Comparison of ENCODE assay signal across 15 cellular contexts in genomic region chr10:8817303-8817702, GRCh38.
DNase-seq lines count a peak whose midpoint lies in the region; ATAC-seq and TF ChIP-seq lines count a peak whose summit lies in the region.
"Had no signal": no experiment of that assay in that cellular context is flagged by ENCODE, and none has a peak within 500 bp of the region (broad histone marks: within the 10 kb centered on the region; RNA-seq: fewer than 3 reads in every experiment).

No MANE protein-coding gene starts in this region.

- TF ChIP-seq CTCF in RWPE1 (conservative IDR thresholded peaks at IDR 0.05; ENCODE audit: low read depth) (no peak), mesothelial cell of epicardium (IDR thresholded peaks at IDR 0.05; ENCODE audit: unreplicated experiment) (no peak)

- H3K27ac ChIP-seq in RWPE1: no peak overlapping the region
- H3K27ac ChIP-seq: A549 had no signal

- peaks cover 7% of the 10 kb centered on the region for H3K36me3 Mint-ChIP-seq in mesothelial cell of epicardium
- H3K36me3 Mint-ChIP-seq in activated CD4-positive, alpha-beta memory T cell treated with anti-CD3 and anti-CD28 coated beads for 36 hours: no peaks in the 10 kb centered on the region
- no peaks in the 10 kb centered on the region for H3K36me3 Mint-ChIP-seq in stimulated activated naive B cell treated with anti-CD40 and anti-IgM and Interleukin-4, amounts not matched to agents 10 μg/mL and 1 μg/mL and 100 μg/mL, for 72 hours
- H3K36me3 Mint-ChIP-seq: CD14-positive monocyte; CD8-positive, alpha-beta memory T cell had no signal

- peak overlapping the region; percentile 62 for H3K27ac Mint-ChIP-seq in mesothelial cell of epicardium
- H3K27ac Mint-ChIP-seq in activated CD4-positive, alpha-beta memory T cell treated with anti-CD3 and anti-CD28 coated beads for 36 hours: no peak overlapping the region
- H3K27ac Mint-ChIP-seq in stimulated activated naive B cell treated with anti-CD40 and anti-IgM and Interleukin-4, amounts not matched to agents 10 μg/mL and 1 μg/mL and 100 μg/mL, for 72 hours: no peak overlapping the region
- H3K27ac Mint-ChIP-seq: CD14-positive monocyte; CD8-positive, alpha-beta memory T cell; HFFc6 had no signal

- DNase-seq in RWPE1 (ENCODE audit: low spot score): peak; percentile 63
- peak; percentile 16 for DNase-seq in amniotic epithelial cell (ENCODE audit: low read depth)
- no peak for DNase-seq in mesothelial cell of epicardium (ENCODE audit: low spot score in 2 of 2, unreplicated experiment in 2 of 2)
- DNase-seq in activated CD4-positive, alpha-beta memory T cell treated with anti-CD3 and anti-CD28 coated beads for 36 hours: no peak
- DNase-seq in stimulated activated naive B cell treated with anti-CD40 and anti-IgM and Interleukin-4, amounts not matched to agents 10 μg/mL and 1 μg/mL and 100 μg/mL, for 72 hours: no peak
- DNase-seq: Caco-2; CD8-positive, alpha-beta memory T cell; DMS53; HCEC 1CT; HFFc6 had no signal

- intact Hi-C loops in activated CD4-positive, alpha-beta memory T cell treated with anti-CD3 and anti-CD28 coated beads for 36 hours (cut with micrococcal nuclease): no loop called here

- POLR2A ChIA-PET in RWPE1 (lab: Yijun Ruan, JAX; ENCODE audit: low non-redundant PET): no interaction called here
- POLR2A ChIA-PET in activated CD4-positive, alpha-beta memory T cell treated with anti-CD3 and anti-CD28 coated beads for 36 hours (lab: Charles Lee): no interaction called here

- H3K9me3 Mint-ChIP-seq in mesothelial cell of epicardium: peaks cover 24% of the 10 kb centered on the region
- H3K9me3 Mint-ChIP-seq in activated CD4-positive, alpha-beta memory T cell treated with anti-CD3 and anti-CD28 coated beads for 36 hours: no peaks in the 10 kb centered on the region
- no peaks in the 10 kb centered on the region for H3K9me3 Mint-ChIP-seq in stimulated activated naive B cell treated with anti-CD40 and anti-IgM and Interleukin-4, amounts not matched to agents 10 μg/mL and 1 μg/mL and 100 μg/mL, for 72 hours
- H3K9me3 Mint-ChIP-seq: CD8-positive, alpha-beta memory T cell had no signal

- ATAC-seq in esophagus mucosa (peak; percentile 93), GM18511 (IDR thresholded peaks at IDR 0.05; ENCODE audit: unreplicated experiment) (no peak)
- no peak for ATAC-seq in stimulated activated naive B cell treated with anti-CD40 and anti-IgM and Interleukin-4, amounts not matched to agents 10 μg/mL and 1 μg/mL and 100 μg/mL, for 72 hours (replicated peaks)
- ATAC-seq: A549, HepG2 had no signal

- no peaks in the 10 kb centered on the region for H3K27me3 Mint-ChIP-seq in mesothelial cell of epicardium (ENCODE audit: low read depth)
- no peaks in the 10 kb centered on the region for H3K27me3 Mint-ChIP-seq in activated CD4-positive, alpha-beta memory T cell treated with anti-CD3 and anti-CD28 coated beads for 36 hours
- no peaks in the 10 kb centered on the region for H3K27me3 Mint-ChIP-seq in stimulated activated naive B cell treated with anti-CD40 and anti-IgM and Interleukin-4, amounts not matched to agents 10 μg/mL and 1 μg/mL and 100 μg/mL, for 72 hours

- CTCF ChIA-PET in RWPE1 (lab: Yijun Ruan, JAX): interaction anchor here (0.6 kb wide), 2 partner anchors 396 to 497 kb away, joined by 3 read pairs; no protein-coding TSS in a partner anchor
- CTCF ChIA-PET in activated CD4-positive, alpha-beta memory T cell treated with anti-CD3 and anti-CD28 coated beads for 36 hours (lab: Charles Lee): no interaction called here

- H3K4me3 Mint-ChIP-seq in mesothelial cell of epicardium: no peak overlapping the region
- H3K4me3 Mint-ChIP-seq in activated CD4-positive, alpha-beta memory T cell treated with anti-CD3 and anti-CD28 coated beads for 36 hours: no peak overlapping the region
- no peak overlapping the region for H3K4me3 Mint-ChIP-seq in stimulated activated naive B cell treated with anti-CD40 and anti-IgM and Interleukin-4, amounts not matched to agents 10 μg/mL and 1 μg/mL and 100 μg/mL, for 72 hours
- H3K4me3 Mint-ChIP-seq: CD14-positive monocyte; CD8-positive, alpha-beta memory T cell; HFFc6 had no signal

- H3K4me1 Mint-ChIP-seq in mesothelial cell of epicardium: peaks cover 31% of the 10 kb centered on the region
- H3K4me1 Mint-ChIP-seq in activated CD4-positive, alpha-beta memory T cell treated with anti-CD3 and anti-CD28 coated beads for 36 hours (ENCODE audit: low read depth): no peaks in the 10 kb centered on the region
- H3K4me1 Mint-ChIP-seq in stimulated activated naive B cell treated with anti-CD40 and anti-IgM and Interleukin-4, amounts not matched to agents 10 μg/mL and 1 μg/mL and 100 μg/mL, for 72 hours: no peaks in the 10 kb centered on the region
- H3K4me1 Mint-ChIP-seq: CD14-positive monocyte; CD8-positive, alpha-beta memory T cell had no signal

Comparison
In these comparisons a context has a peak if more than half of its experiments do, and no peak if none do; other contexts are left out.
1. DNase-seq: peak in RWPE1 (single experiment) and amniotic epithelial cell (single experiment); none in mesothelial cell of epicardium (0 of 2), activated CD4-positive, alpha-beta memory T cell treated with anti-CD3 and anti-CD28 coated beads for 36 hours (single experiment) and stimulated activated naive B cell treated with anti-CD40 and anti-IgM and Interleukin-4, amounts not matched to agents 10 μg/mL and 1 μg/mL and 100 μg/mL, for 72 hours (single experiment).